In the genomic region with DNA sequence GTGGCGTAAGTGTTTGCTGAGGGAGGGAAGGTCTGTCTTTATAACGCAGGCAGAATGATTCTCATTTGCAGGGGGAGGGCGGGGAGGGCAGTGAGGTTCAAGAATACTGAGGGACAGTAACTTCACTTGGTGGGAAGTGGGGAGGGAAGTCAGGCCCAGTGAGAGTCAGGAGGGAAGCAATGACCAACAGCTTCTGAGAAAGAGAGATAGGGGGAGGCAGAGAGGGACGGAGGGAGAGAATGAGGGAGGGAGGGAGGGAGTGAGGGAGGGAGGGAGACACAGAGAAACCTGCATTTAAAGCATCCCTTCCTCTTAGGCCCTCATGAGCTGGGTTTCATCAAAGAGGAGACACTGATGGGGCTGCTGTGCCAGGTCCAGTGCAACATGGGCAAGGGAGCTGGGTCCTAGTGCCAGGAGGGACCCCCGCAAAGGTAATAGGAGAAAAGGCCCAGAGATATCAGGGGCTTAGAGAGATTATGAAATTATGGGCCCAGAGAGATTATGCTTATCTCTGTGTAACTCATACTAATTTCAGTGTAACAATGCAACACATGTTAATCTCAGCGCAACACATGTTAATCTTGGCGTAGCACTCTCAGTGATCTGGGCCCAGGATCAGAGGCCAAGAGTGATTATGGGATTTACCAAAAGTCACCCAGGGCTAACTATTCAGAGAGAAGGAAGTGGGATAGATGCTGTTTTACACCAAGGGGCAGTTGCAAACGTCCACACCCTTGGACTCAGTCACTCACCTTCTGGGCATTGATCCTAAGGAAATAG, we compare ENCODE assay signal across 1 cellular context.
TF ChIP-seq lines count a peak whose summit lies in the region.

No MANE protein-coding gene starts in this region.

TF ChIP-seq in K562, 482 proteins besides CTCF, POLR2A, EP300 and RAD21 (continued from another document):
- TF ChIP-seq, protein P1, sequence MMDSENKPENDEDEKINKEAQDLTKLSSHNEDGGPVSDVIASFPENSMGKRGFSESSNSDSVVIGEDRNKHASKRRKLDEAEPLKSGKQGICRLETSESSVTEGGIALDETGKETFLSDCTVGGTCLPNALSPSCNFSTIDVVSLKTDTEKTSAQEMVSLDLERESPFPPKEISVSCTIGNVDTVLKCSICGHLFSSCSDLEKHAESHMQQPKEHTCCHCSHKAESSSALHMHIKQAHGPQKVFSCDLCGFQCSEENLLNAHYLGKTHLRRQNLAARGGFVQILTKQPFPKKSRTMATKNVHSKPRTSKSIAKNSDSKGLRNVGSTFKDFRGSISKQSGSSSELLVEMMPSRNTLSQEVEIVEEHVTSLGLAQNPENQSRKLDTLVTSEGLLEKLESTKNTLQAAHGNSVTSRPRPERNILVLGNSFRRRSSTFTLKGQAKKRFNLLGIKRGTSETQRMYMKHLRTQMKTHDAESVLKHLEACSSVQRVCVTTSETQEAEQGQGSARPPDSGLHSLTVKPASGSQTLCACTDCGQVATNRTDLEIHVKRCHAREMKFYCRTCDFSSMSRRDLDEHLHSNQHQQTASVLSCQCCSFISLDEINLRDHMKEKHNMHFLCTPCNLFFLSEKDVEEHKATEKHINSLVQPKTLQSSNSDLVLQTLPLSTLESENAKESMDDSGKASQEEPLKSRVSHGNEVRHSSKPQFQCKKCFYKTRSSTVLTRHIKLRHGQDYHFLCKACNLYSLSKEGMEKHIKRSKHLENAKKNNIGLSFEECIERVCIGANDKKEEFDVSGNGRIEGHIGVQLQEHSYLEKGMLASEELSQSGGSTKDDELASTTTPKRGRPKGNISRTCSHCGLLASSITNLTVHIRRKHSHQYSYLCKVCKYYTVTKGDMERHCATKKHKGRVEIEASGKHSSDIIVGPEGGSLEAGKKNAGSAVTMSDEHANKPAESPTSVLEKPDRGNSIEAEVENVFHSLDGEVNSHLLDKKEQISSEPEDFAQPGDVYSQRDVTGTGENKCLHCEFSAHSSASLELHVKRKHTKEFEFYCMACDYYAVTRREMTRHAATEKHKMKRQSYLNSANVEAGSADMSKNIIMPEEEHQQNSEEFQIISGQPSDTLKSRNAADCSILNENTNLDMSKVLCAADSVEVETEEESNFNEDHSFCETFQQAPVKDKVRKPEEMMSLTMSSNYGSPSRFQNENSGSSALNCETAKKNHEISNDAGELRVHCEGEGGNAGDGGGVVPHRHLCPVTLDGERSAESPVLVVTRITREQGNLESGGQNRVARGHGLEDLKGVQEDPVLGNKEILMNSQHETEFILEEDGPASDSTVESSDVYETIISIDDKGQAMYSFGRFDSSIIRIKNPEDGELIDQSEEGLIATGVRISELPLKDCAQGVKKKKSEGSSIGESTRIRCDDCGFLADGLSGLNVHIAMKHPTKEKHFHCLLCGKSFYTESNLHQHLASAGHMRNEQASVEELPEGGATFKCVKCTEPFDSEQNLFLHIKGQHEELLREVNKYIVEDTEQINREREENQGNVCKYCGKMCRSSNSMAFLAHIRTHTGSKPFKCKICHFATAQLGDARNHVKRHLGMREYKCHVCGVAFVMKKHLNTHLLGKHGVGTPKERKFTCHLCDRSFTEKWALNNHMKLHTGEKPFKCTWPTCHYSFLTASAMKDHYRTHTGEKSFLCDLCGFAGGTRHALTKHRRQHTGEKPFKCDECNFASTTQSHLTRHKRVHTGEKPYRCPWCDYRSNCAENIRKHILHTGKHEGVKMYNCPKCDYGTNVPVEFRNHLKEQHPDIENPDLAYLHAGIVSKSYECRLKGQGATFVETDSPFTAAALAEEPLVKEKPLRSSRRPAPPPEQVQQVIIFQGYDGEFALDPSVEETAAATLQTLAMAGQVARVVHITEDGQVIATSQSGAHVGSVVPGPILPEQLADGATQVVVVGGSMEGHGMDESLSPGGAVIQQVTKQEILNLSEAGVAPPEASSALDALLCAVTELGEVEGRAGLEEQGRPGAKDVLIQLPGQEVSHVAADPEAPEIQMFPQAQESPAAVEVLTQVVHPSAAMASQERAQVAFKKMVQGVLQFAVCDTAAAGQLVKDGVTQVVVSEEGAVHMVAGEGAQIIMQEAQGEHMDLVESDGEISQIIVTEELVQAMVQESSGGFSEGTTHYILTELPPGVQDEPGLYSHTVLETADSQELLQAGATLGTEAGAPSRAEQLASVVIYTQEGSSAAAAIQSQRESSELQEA (IDR thresholded peaks at IDR 0.05; ENCODE audit: low read depth) = no peak
